18 cellular contexts compared by ENCODE assay signal in the genomic region with DNA sequence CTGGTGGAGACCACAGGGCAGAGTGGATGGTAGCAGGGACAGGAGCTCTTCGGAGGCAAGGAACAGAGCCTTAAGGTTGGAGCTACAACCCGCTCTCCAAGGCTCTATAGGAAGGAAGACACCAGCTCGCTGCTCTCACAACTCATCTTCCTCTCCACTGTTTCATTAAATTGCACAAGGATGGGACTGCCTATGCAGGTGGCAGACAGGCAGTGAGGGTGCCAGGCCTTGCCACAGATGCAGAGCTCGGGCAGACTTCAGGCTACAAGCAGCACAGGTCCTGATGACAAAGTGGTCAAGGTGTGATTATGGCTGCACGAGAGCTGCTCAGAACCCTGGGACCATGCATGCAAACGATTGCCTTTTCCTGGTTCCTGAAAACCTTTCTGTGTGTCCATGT.
DNase-seq lines count a peak whose midpoint lies in the region; ATAC-seq and TF ChIP-seq lines count a peak whose summit lies in the region.
"Had no signal": no experiment of that assay in that cellular context is flagged by ENCODE, and none has a peak within 500 bp of the region (broad histone marks: within the 10 kb centered on the region; RNA-seq: fewer than 3 reads in every experiment).

No MANE protein-coding gene starts in this region.

- H3K9me3 Mint-ChIP-seq in activated naive CD4-positive, alpha-beta T cell treated with anti-CD3 and anti-CD28 coated beads, Interleukin-2, amount 50 U/mL, for 24 hours = no peaks in the 10 kb centered on the region
- H3K9me3 Mint-ChIP-seq in T-cell (no peaks in the 10 kb centered on the region), naive B cell (no peaks in the 10 kb centered on the region)

- intact Hi-C loops in testis (cut with DNase I; ENCODE audit: low total_unique reads) (no loop called here), left cardiac atrium (cut with DNase I) (no loop called here)

- CTCF ChIA-PET in T-cell (lab: Charles Lee) = interaction anchor here (0.6 to 1.5 kb wide), 3 partner anchors 17 to 43 kb away, joined by 5 read pairs; no protein-coding TSS in a partner anchor

- H3K36me3 ChIP-seq in testis (ENCODE audit: low read depth, missing control alignments) = no peaks in the 10 kb centered on the region
- H3K36me3 ChIP-seq: brain microvascular endothelial cell, transverse colon had no signal

- TF ChIP-seq CTCF in testis (IDR thresholded peaks at IDR 0.05) = no peak

- POLR2A ChIA-PET in T-cell (lab: Charles Lee) = interaction anchor here (0.6 to 1.1 kb wide), 8 partner anchors 11 to 245 kb away, joined by 3 to 6 read pairs (median 3); no protein-coding TSS in a partner anchor

- no peaks in the 10 kb centered on the region for H3K4me1 ChIP-seq in testis

- H3K4me3 Mint-ChIP-seq in activated naive CD4-positive, alpha-beta T cell treated with anti-CD3 and anti-CD28 coated beads, Interleukin-2, amount 50 U/mL, for 24 hours = peak overlapping the region; percentile 55
- peak overlapping the region in 1 of 3 donors; percentile 69 for H3K4me3 Mint-ChIP-seq in T-cell
- H3K4me3 Mint-ChIP-seq in naive B cell = peak overlapping the region in 4 of 8 donors; percentile 70 to 93 (median 84)
- H3K4me3 Mint-ChIP-seq: activated CD8-positive, alpha-beta memory T cell treated with anti-CD3 and anti-CD28 coated beads, Interleukin-2, amount 10 ng/mL, durations not matched to agents 7 days and 5 days; H9; T-helper 1 cell treated with Interleukin-12 subunit alpha and Interleukin-12 subunit beta and Interleukin-4 antibody, amounts not matched to agents 30 μg/mL and 1 μg/mL, for 36 hours had no signal

- H3K4me3 ChIP-seq in testis = no peak overlapping the region
- H3K4me3 ChIP-seq: transverse colon had no signal

- DNase-seq in activated naive CD4-positive, alpha-beta T cell (lab: John Stamatoyannopoulos, UW) = no peak
- DNase-seq in T-cell (no peak), naive B cell (no peak), testis (no peak), NCI-H69 (lab: John Stamatoyannopoulos, UW) (no peak), left cardiac atrium (no peak)
- DNase-seq: activated CD8-positive, alpha-beta memory T cell treated with anti-CD3 and anti-CD28 coated beads, Interleukin-2, amount 10 ng/mL, durations not matched to agents 7 days and 5 days; brain microvascular endothelial cell; foreskin fibroblast; H9; hypothalamus; MV-4-11; NCI-H2081 treated with DMSO at 0.1 percent for 48 hours; transverse colon had no signal

- H3K4me1 Mint-ChIP-seq in activated naive CD4-positive, alpha-beta T cell treated with anti-CD3 and anti-CD28 coated beads, Interleukin-2, amount 50 U/mL, for 24 hours = peaks cover 92% of the 10 kb centered on the region
- H3K4me1 Mint-ChIP-seq in T-cell (peaks cover 90 to 94% (median 91%) of the 10 kb centered on the region in 3 donors), naive B cell (peaks cover 64 to 88% (median 87%) of the 10 kb centered on the region in 3 donors)

- peaks cover 3% of the 10 kb centered on the region for H3K36me3 Mint-ChIP-seq in activated naive CD4-positive, alpha-beta T cell treated with anti-CD3 and anti-CD28 coated beads, Interleukin-2, amount 50 U/mL, for 24 hours
- H3K36me3 Mint-ChIP-seq in T-cell (peaks cover 13% of the 10 kb centered on the region), naive B cell (no peaks in the 10 kb centered on the region)

- H3K27me3 Mint-ChIP-seq in activated naive CD4-positive, alpha-beta T cell treated with anti-CD3 and anti-CD28 coated beads, Interleukin-2, amount 50 U/mL, for 24 hours = no peaks in the 10 kb centered on the region
- H3K27me3 Mint-ChIP-seq in T-cell (no peaks in the 10 kb centered on the region), naive B cell (no peaks in the 10 kb centered on the region)
- H3K27me3 Mint-ChIP-seq: activated CD8-positive, alpha-beta memory T cell treated with anti-CD3 and anti-CD28 coated beads, Interleukin-2, amount 10 ng/mL, durations not matched to agents 7 days and 5 days had no signal

- H3K9me3 ChIP-seq in testis = no peaks in the 10 kb centered on the region
- H3K9me3 ChIP-seq: transverse colon had no signal

- no peaks in the 10 kb centered on the region for H3K27me3 ChIP-seq in testis
- H3K27me3 ChIP-seq: brain microvascular endothelial cell, transverse colon had no signal

- WGBS in testis, 2 donors = 83 to 88% methylated on average over 4 to 6 of the region's 6 CpGs

- peak overlapping the region; percentile 94 for H3K27ac Mint-ChIP-seq in activated naive CD4-positive, alpha-beta T cell treated with anti-CD3 and anti-CD28 coated beads, Interleukin-2, amount 50 U/mL, for 24 hours
- H3K27ac Mint-ChIP-seq in T-cell = peak overlapping the region; percentile 97 to 99
- peak overlapping the region; percentile 75 to 99 (median 96) for H3K27ac Mint-ChIP-seq in naive B cell
- H3K27ac Mint-ChIP-seq: activated CD8-positive, alpha-beta memory T cell treated with anti-CD3 and anti-CD28 coated beads, Interleukin-2, amount 10 ng/mL, durations not matched to agents 7 days and 5 days; H9; T-helper 1 cell treated with Interleukin-12 subunit alpha and Interleukin-12 subunit beta and Interleukin-4 antibody, amounts not matched to agents 30 μg/mL and 1 μg/mL, for 36 hours had no signal

- ATAC-seq in T-cell (replicated peaks in 1 of 4) (peak in 2 of 4 experiments; percentile 11 to 37), naive B cell (ENCODE audit: low read depth in 2 of 2) (no peak), HG02852 (IDR thresholded peaks at IDR 0.05; ENCODE audit: unreplicated experiment) (no peak), left cardiac atrium (no peak)
- ATAC-seq: activated CD8-positive, alpha-beta memory T cell treated with anti-CD3 and anti-CD28 coated beads, Interleukin-2, amount 10 ng/mL, durations not matched to agents 7 days and 5 days; Right ventricle myocardium inferior had no signal

- no peak for TF ChIP-seq POLR2A in testis (IDR thresholded peaks at IDR 0.05)

- no peak overlapping the region for H3K27ac ChIP-seq in testis
- H3K27ac ChIP-seq: brain microvascular endothelial cell, transverse colon had no signal
